Comparison of ENCODE assay signal across 29 cellular contexts in genomic region chr11:119910056-119910455, GRCh38.
A peak's percentile ranks its signal among the peaks of the same experiment; 100 is the strongest.
DNase-seq lines count a peak whose midpoint lies in the region; ATAC-seq lines count a peak whose summit lies in the region.
"Had no signal": no experiment of that assay in that cellular context is flagged by ENCODE, and none has a peak within 500 bp of the region (broad histone marks: within the 10 kb centered on the region; RNA-seq: fewer than 3 reads in every experiment).

No MANE protein-coding gene starts in this region.

- H3K27ac ChIP-seq in layer of hippocampus (ENCODE audit: low read depth, low read length) (peak overlapping the region; percentile 62), substantia nigra (ENCODE audit: low read depth, low read length, poor library complexity, severe bottlenecking) (peak overlapping the region; percentile 87)
- H3K27ac ChIP-seq: body of pancreas, esophagus muscularis mucosa, foreskin keratinocyte, HL-60, KMS-11, neutrophil, SJCRH30, skin epidermis had no signal

- no peaks in the 10 kb centered on the region for H3K27me3 ChIP-seq in layer of hippocampus (ENCODE audit: control insufficient read depth, insufficient read depth, low read length)
- H3K27me3 ChIP-seq: body of pancreas, SJCRH30 had no signal

- DNase-seq in NCI-H1105 (lab: John Stamatoyannopoulos, UW): peak; percentile 6
- peak; percentile 65 for DNase-seq in NCI-H69 (lab: John Stamatoyannopoulos, UW)
- peak in 15 of 49 donors; percentile 8 to 72 (median 30) for DNase-seq in substantia nigra (lab: John Stamatoyannopoulos, UW)
- DNase-seq in cerebellar cortex (ENCODE audit: low spot score): no peak
- DNase-seq: activated CD4-positive, CD25-positive, alpha-beta regulatory T cell; activated CD8-positive, alpha-beta memory T cell treated with anti-CD3 and anti-CD28 coated beads, Interleukin-2, amount 10 ng/mL, durations not matched to agents 7 days and 5 days; activated naive CD4-positive, alpha-beta T cell treated with Interleukin-2 at 50 U/mL for 16 hours; activated T-cell treated with anti-CD3 and anti-CD28 coated beads, Interleukin-2, amount 50 U/mL, for 72 hours; Calu3; EL; foreskin keratinocyte; GOT3; mesendoderm; naive B cell; NCI-H1694; NCI-H2171 treated with DMSO at 0.1 percent for 48 hours; SJCRH30; stimulated activated CD4-positive, alpha-beta T cell treated with anti-CD3 and anti-CD28 coated beads, Interleukin-1b, Interleukin-23, amount 100 ng/mL, for 48 hours; T1000 had no signal

- ATAC-seq in GM18868 (IDR thresholded peaks at IDR 0.05; ENCODE audit: unreplicated experiment) (no peak), GM19463 (IDR thresholded peaks at IDR 0.05; ENCODE audit: unreplicated experiment) (no peak)
- ATAC-seq: activated CD8-positive, alpha-beta memory T cell treated with anti-CD3 and anti-CD28 coated beads, Interleukin-2, amount 10 ng/mL, durations not matched to agents 7 days and 5 days; activated T-cell treated with anti-CD3 and anti-CD28 coated beads, Interleukin-2, amount 50 U/mL, for 72 hours; body of pancreas; foreskin keratinocyte; Panc1 had no signal
